ENCODE assay signal across 8 cellular contexts in genomic region chr9:107283621-107284616, GRCh38. TPM values are rescaled to one million over a fixed set of nuclear protein-coding genes. Genes with fewer than 3 reads are reported as not detected.
DNase-seq lines count a peak whose midpoint lies in the region; TF ChIP-seq lines count a peak whose summit lies in the region.

No MANE protein-coding gene starts in this region.

- H3K4me3 Mint-ChIP-seq in HFFc6: peak overlapping the region; percentile 99
- H3K4me3 Mint-ChIP-seq in T-helper 1 cell treated with Interleukin-12 subunit alpha and Interleukin-12 subunit beta and Interleukin-4 antibody, amounts not matched to agents 30 μg/mL and 1 μg/mL, for 36 hours: peak overlapping the region; percentile 92

- peak overlapping the region; percentile 93 for H3K27ac Mint-ChIP-seq in HFFc6
- H3K27ac Mint-ChIP-seq in T-helper 1 cell treated with Interleukin-12 subunit alpha and Interleukin-12 subunit beta and Interleukin-4 antibody, amounts not matched to agents 30 μg/mL and 1 μg/mL, for 36 hours: peak overlapping the region; percentile 94

- DNase-seq in GM12865 (ENCODE audit: low read depth): peak; percentile 92
- DNase-seq in HFFc6: peak; percentile 39
- peak; percentile 64 for DNase-seq in MV-4-11 (lab: John Stamatoyannopoulos, UW)
- DNase-seq in anterior cingulate cortex (lab: John Stamatoyannopoulos, UW): peak in 49 of 58 donors; percentile 7 to 76 (median 41)
- peak; percentile 13 to 60 for DNase-seq in hippocampal formation (lab: John Stamatoyannopoulos, UW)
- peak; percentile 85 for DNase-seq in retina
- no peak for DNase-seq in NCI-H446 treated with DMSO at 0.1 percent for 48 hours (lab: John Stamatoyannopoulos, UW)

- H3K4me3 ChIP-seq in GM12865 (ENCODE audit: low read depth, low read length): peak overlapping the region; percentile 65

- H3K36me3 Mint-ChIP-seq in HFFc6 (ENCODE audit: low read depth): peaks cover 29% of the 10 kb centered on the region
- H3K36me3 Mint-ChIP-seq in T-helper 1 cell treated with Interleukin-12 subunit alpha and Interleukin-12 subunit beta and Interleukin-4 antibody, amounts not matched to agents 30 μg/mL and 1 μg/mL, for 36 hours (ENCODE audit: low read depth): peaks cover 3% of the 10 kb centered on the region

- no peaks in the 10 kb centered on the region for H3K9me3 Mint-ChIP-seq in HFFc6
- no peaks in the 10 kb centered on the region for H3K9me3 Mint-ChIP-seq in T-helper 1 cell treated with Interleukin-12 subunit alpha and Interleukin-12 subunit beta and Interleukin-4 antibody, amounts not matched to agents 30 μg/mL and 1 μg/mL, for 36 hours

- no peak for TF ChIP-seq CTCF in GM12865 (IDR thresholded peaks at IDR 0.05; ENCODE audit: insufficient read depth, low read depth, low read length, missing control alignments)
- TF ChIP-seq CTCF in HFFc6 (IDR thresholded peaks at IDR 0.05): no peak

- H3K27me3 Mint-ChIP-seq in HFFc6 (ENCODE audit: insufficient read depth): peaks cover 7% of the 10 kb centered on the region
- no peaks in the 10 kb centered on the region for H3K27me3 Mint-ChIP-seq in T-helper 1 cell treated with Interleukin-12 subunit alpha and Interleukin-12 subunit beta and Interleukin-4 antibody, amounts not matched to agents 30 μg/mL and 1 μg/mL, for 36 hours (ENCODE audit: low read depth)

- H3K4me1 Mint-ChIP-seq in HFFc6 (ENCODE audit: low read depth): peaks cover 56% of the 10 kb centered on the region
- H3K4me1 Mint-ChIP-seq in T-helper 1 cell treated with Interleukin-12 subunit alpha and Interleukin-12 subunit beta and Interleukin-4 antibody, amounts not matched to agents 30 μg/mL and 1 μg/mL, for 36 hours (ENCODE audit: low read depth): peaks cover 42% of the 10 kb centered on the region

RNA-seq across cellular contexts. Expression of gene RAD23B, which starts 0.8 kb away (rescaled TPM):
- total RNA-seq in HFFc6 (2021; fragmentation: NEBNext Ultra II Directional; extraction: Animal tissue kit (Norgen Biotek cat#: 25700)): 100 to 1,000 TPM; 196 to 222 (median 204) TPM
